Comparison of ENCODE assay signal across 1 cellular context in the genomic region with DNA sequence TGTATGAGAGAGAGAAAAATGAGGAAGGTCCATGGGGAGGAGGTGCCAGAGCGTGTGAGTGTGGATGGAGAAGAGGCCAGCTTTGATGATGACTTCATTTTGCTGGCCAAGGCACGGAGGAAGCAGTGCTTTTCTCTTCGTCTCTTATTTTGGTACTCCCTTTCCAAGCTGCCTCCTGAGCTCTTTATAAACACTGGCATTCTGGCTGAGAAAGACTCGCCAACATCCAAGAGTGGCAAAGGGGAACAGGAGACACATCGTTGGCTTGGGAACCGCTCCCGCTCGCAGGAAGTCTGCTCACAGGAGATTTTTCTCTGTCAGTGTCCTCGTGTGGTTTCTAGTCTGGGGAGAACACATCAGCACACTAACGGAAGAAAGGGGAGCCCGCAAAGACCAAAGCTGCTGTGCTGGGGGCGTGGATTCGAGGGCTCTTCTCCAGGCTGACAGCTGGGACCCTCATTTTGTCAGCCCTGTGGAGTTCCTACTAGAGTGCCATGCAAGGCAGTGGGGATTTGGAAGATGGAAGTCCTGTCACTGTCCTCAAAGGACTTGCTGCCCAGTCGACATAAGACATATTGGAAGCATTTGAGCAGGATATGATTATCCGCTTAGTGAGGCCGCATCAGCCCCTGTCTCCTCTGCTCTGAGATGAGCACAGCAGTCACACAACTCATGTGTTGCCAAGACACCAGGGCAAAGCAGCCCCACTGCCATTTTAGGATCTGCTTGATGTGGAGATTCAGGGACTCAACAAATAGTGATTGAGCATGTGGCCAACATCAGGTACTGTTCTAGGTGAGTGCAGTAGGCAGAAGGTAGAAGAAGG.
TF ChIP-seq lines count a peak whose summit lies in the region.

No MANE protein-coding gene starts in this region.

TF ChIP-seq in HepG2, 621 proteins besides CTCF, POLR2A, EP300 and RAD21:
- TF ChIP-seq PITX1 (CRISPR knock-in tag; IDR thresholded peaks at IDR 0.05) (no peak), ZNF468 (CRISPR knock-in tag; IDR thresholded peaks at IDR 0.05) (no peak), ZFP1 (CRISPR knock-in tag; IDR thresholded peaks at IDR 0.05) (no peak), ZSCAN21 (CRISPR knock-in tag; IDR thresholded peaks at IDR 0.05; ENCODE audit: borderline replicate concordance) (no peak)
- TF ChIP-seq, protein P1, sequence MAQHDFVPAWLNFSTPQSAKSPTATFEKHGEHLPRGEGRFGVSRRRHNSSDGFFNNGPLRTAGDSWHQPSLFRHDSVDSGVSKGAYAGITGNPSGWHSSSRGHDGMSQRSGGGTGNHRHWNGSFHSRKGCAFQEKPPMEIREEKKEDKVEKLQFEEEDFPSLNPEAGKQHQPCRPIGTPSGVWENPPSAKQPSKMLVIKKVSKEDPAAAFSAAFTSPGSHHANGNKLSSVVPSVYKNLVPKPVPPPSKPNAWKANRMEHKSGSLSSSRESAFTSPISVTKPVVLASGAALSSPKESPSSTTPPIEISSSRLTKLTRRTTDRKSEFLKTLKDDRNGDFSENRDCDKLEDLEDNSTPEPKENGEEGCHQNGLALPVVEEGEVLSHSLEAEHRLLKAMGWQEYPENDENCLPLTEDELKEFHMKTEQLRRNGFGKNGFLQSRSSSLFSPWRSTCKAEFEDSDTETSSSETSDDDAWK (CRISPR knock-in tag; IDR thresholded peaks at IDR 0.05), result no peak
- TF ChIP-seq, protein P2, sequence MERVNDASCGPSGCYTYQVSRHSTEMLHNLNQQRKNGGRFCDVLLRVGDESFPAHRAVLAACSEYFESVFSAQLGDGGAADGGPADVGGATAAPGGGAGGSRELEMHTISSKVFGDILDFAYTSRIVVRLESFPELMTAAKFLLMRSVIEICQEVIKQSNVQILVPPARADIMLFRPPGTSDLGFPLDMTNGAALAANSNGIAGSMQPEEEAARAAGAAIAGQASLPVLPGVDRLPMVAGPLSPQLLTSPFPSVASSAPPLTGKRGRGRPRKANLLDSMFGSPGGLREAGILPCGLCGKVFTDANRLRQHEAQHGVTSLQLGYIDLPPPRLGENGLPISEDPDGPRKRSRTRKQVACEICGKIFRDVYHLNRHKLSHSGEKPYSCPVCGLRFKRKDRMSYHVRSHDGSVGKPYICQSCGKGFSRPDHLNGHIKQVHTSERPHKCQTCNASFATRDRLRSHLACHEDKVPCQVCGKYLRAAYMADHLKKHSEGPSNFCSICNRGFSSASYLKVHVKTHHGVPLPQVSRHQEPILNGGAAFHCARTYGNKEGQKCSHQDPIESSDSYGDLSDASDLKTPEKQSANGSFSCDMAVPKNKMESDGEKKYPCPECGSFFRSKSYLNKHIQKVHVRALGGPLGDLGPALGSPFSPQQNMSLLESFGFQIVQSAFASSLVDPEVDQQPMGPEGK (CRISPR knock-in tag; IDR thresholded peaks at IDR 0.05), result no peak
